ENCODE assay signal across 8 cellular contexts in the genomic region with DNA sequence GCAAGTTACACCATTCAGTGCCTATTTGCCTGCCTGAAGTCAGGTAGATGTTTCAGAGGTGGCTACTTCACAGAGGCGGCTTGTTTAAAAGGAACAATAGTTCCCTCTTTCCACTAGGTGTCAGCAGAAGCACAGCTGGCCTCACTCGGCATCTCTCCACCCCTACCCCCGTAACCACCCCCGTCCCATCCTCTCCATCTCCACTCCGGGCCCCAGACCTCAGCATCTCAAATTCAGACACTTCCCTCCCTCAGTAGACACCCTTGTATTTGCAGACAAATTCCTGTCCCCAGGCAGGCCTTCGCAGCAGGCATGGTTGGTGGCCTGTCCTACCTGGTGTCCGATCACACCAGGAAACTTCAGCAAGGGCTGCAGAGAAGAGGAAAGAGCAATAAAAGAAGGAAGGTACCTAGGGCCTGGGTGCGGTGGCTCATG. TPM values are rescaled to one million over a fixed set of nuclear protein-coding genes. Genes with fewer than 3 reads are reported as not detected.
A peak's percentile ranks its signal among the peaks of the same experiment; 100 is the strongest.
DNase-seq lines count a peak whose midpoint lies in the region; ATAC-seq and TF ChIP-seq lines count a peak whose summit lies in the region.

No MANE protein-coding gene starts in this region.

- CTCF ChIA-PET in T-cell (lab: Charles Lee): interaction anchor here (1.0 to 3.1 kb wide), 3 partner anchors 58 to 72 kb away, joined by 3 to 22 read pairs (median 4); partner anchors contain the start of gene FEM1A (in 1 of the 2)

- H3K27ac ChIP-seq in smooth muscle cell (ENCODE audit: low read depth): no peak overlapping the region

- no peaks in the 10 kb centered on the region for H4K20me1 ChIP-seq in smooth muscle cell (ENCODE audit: low read depth)

- H3K4me3 ChIP-seq in astrocyte of the cerebellum (ENCODE audit: low read depth, low read length) (no peak overlapping the region), smooth muscle cell (no peak overlapping the region)

- H3K9me3 Mint-ChIP-seq in T-cell: no peaks in the 10 kb centered on the region

- in situ Hi-C loops in astrocyte of the cerebellum (cut with HindIII; ENCODE audit: low sequenced_read_pairs): no loop called here

- H3K27me3 ChIP-seq in smooth muscle cell (ENCODE audit: low read depth): peaks cover 3% of the 10 kb centered on the region

- no peaks in the 10 kb centered on the region for H3K36me3 Mint-ChIP-seq in T-cell

- H3K4me3 Mint-ChIP-seq in T-cell: peak overlapping the region in 1 of 3 donors; percentile 6

- no peak overlapping the region for H3K27ac Mint-ChIP-seq in T-cell

- ATAC-seq in T-cell (replicated peaks in 1 of 4): peak; percentile 80 to 95 (median 92)
- no peak for ATAC-seq in GM21423 (IDR thresholded peaks at IDR 0.05; ENCODE audit: unreplicated experiment)
- ATAC-seq in GM21515 (IDR thresholded peaks at IDR 0.05; ENCODE audit: unreplicated experiment): no peak

- POLR2A ChIA-PET in T-cell (lab: Charles Lee): no interaction called here

- no peaks in the 10 kb centered on the region for H3K79me2 ChIP-seq in smooth muscle cell (ENCODE audit: low read depth)

- H3K4me1 ChIP-seq in smooth muscle cell (ENCODE audit: low read depth): no peaks in the 10 kb centered on the region

- TF ChIP-seq CTCF in GM12872 (IDR thresholded peaks at IDR 0.05; ENCODE audit: insufficient read depth, low read depth, low read length) (peak; percentile 84), astrocyte of the cerebellum (IDR thresholded peaks at IDR 0.05; ENCODE audit: low read depth, low read length, missing control alignments) (peak; percentile 70), smooth muscle cell (IDR thresholded peaks at IDR 0.05; ENCODE audit: borderline replicate concordance, insufficient read depth, poor library complexity, severe bottlenecking) (peak; percentile 69)

- peaks cover 3 to 6% of the 10 kb centered on the region in 2 donors for H3K27me3 Mint-ChIP-seq in T-cell

- H3F3A ChIP-seq in smooth muscle cell (ENCODE audit: low read depth): no peaks in the 10 kb centered on the region

- DNase-seq in NCI-H1436 treated with DMSO at 0.1 percent for 48 hours (lab: John Stamatoyannopoulos, UW) (peak; percentile 46), T-cell (peak; percentile 10 to 59 (median 38)), astrocyte of the cerebellum (ENCODE audit: low read depth) (no peak), iPS DF 4.7 (ENCODE audit: extremely low read depth, low spot score) (peak; percentile 56), smooth muscle cell (lab: John Stamatoyannopoulos, UW; ENCODE audit: unreplicated experiment) (peak; percentile 2)

- H3K4me2 ChIP-seq in smooth muscle cell: peak overlapping the region; percentile 23

- H3K9ac ChIP-seq in smooth muscle cell (ENCODE audit: low read depth): no peak overlapping the region

- no peak overlapping the region for H2AFZ ChIP-seq in smooth muscle cell (ENCODE audit: low read depth)

- 26% methylated on average over 8 of the region's 8 CpGs for WGBS in smooth muscle cell (ENCODE audit: low lambda C conversion rate)

- no peaks in the 10 kb centered on the region for H3K9me3 ChIP-seq in smooth muscle cell (replicated peaks; ENCODE audit: low read depth)

- no peaks in the 10 kb centered on the region for H3K36me3 ChIP-seq in smooth muscle cell (ENCODE audit: low read depth)

- peaks cover 6 to 14% (median 7%) of the 10 kb centered on the region in 3 donors for H3K4me1 Mint-ChIP-seq in T-cell

RNA-seq across cellular contexts. Expression of gene DPP9, which starts 9.1 kb away (rescaled TPM):
- 100 to 1,000 TPM in 2 of 5 donors, 10 to 100 TPM in 3; 71.8 to 103 (median 95.3) TPM for total RNA-seq in T-cell
- total RNA-seq in smooth muscle cell: 13.0 and 44.3 TPM in 2 replicates
- polyA plus RNA-seq in smooth muscle cell: 26.3 and 36.6 TPM in 2 replicates

RNA-seq across cellular contexts. Expression of gene FEM1A, which starts 58.8 kb away (rescaled TPM):
- total RNA-seq in T-cell: 10 to 100 TPM in 4 of 5 donors, 1 to 10 TPM in 1; 9.7 to 17.7 (median 16.1) TPM
- total RNA-seq in smooth muscle cell: 6.8 and 7.1 TPM in 2 replicates
- 1.5 and 1.6 TPM in 2 replicates for polyA plus RNA-seq in smooth muscle cell

Comparison
In these comparisons a context has a peak if more than half of its experiments do, and no peak if none do; other contexts are left out.
1. ATAC-seq: peak in T-cell (4 of 4); none in GM21423 (single experiment) and GM21515 (single experiment).
2. Peak in every context shown above with its lines, with median percentiles within 50 percentile points of each other: CTCF ChIP-seq.